8 cellular contexts compared by ENCODE assay signal in genomic region chr13:37109080-37109678, GRCh38. TPM values are rescaled to one million over a fixed set of nuclear protein-coding genes. Genes with fewer than 3 reads are reported as not detected.
DNase-seq lines count a peak whose midpoint lies in the region; ATAC-seq and TF ChIP-seq lines count a peak whose summit lies in the region.

No MANE protein-coding gene starts in this region.

- TF ChIP-seq POLR2A in heart left ventricle (IDR thresholded peaks at IDR 0.05): no peak

- no peaks in the 10 kb centered on the region for H3K4me1 Mint-ChIP-seq in activated naive CD4-positive, alpha-beta T cell treated with anti-CD3 and anti-CD28 coated beads for 36 hours (ENCODE audit: low read depth)

- no peak overlapping the region for H3K27ac ChIP-seq in heart left ventricle

- H3K4me1 ChIP-seq in heart left ventricle: peaks cover 0 to 7% (median 0%) of the 10 kb centered on the region in 12 donors

- CTCF ChIA-PET in activated naive CD4-positive, alpha-beta T cell treated with anti-CD3 and anti-CD28 coated beads for 36 hours (lab: Charles Lee): interaction anchor here (0.6 to 1.3 kb wide), 2 partner anchors 13 to 14 kb away, joined by 3 read pairs; no protein-coding TSS in a partner anchor

- TF ChIP-seq CTCF in heart left ventricle (IDR thresholded peaks at IDR 0.05): peak; percentile 38 to 83 (median 69)

- intact Hi-C loops in heart left ventricle (cut with DNase I) (loop anchor here in 7 of 10 donors (1.0 to 10.0 kb wide), 4 partner anchors 186 to 494 kb away; no protein-coding TSS in a partner anchor), sciatic nerve (cut with DNase I) (loop anchor here (10.0 kb wide), 1 partner anchor 496 kb away; no protein-coding TSS in a partner anchor)
- intact Hi-C loops in activated naive CD4-positive, alpha-beta T cell treated with anti-CD3 and anti-CD28 coated beads for 36 hours (cut with micrococcal nuclease): loop anchor here (1.0 to 10.0 kb wide), 4 partner anchors 494 to 1806 kb away; no protein-coding TSS in a partner anchor

- no peaks in the 10 kb centered on the region for H3K9me3 ChIP-seq in heart left ventricle

- no peaks in the 10 kb centered on the region for H3K36me3 ChIP-seq in heart left ventricle

- H3K27me3 Mint-ChIP-seq in activated naive CD4-positive, alpha-beta T cell treated with anti-CD3 and anti-CD28 coated beads for 36 hours (ENCODE audit: low read depth): peaks cover 7% of the 10 kb centered on the region

- no peaks in the 10 kb centered on the region for H3K9me3 Mint-ChIP-seq in activated naive CD4-positive, alpha-beta T cell treated with anti-CD3 and anti-CD28 coated beads for 36 hours

- peak; percentile 37 for DNase-seq in COLO668 (lab: John Stamatoyannopoulos, UW; ENCODE audit: unreplicated experiment)
- peak; percentile 26 for DNase-seq in SW480 (ENCODE audit: low spot score)
- DNase-seq in heart left ventricle: no peak
- peak; percentile 26 for DNase-seq in smooth muscle cell of the brain vasculature (ENCODE audit: low read depth, low spot score)
- DNase-seq in sciatic nerve (ENCODE audit: low spot score): no peak
- no peak for DNase-seq in activated naive CD4-positive, alpha-beta T cell treated with anti-CD3 and anti-CD28 coated beads for 36 hours
- no peak for DNase-seq in activated CD4-positive, alpha-beta T cell treated with anti-CD3 and anti-CD28 coated beads, Interleukin-2, amount 50 U/mL, for 1 hour

- H3K27me3 ChIP-seq in heart left ventricle: no peaks in the 10 kb centered on the region

- no peak overlapping the region for H3K4me3 Mint-ChIP-seq in activated naive CD4-positive, alpha-beta T cell treated with anti-CD3 and anti-CD28 coated beads for 36 hours

- no peaks in the 10 kb centered on the region for H3K36me3 Mint-ChIP-seq in activated naive CD4-positive, alpha-beta T cell treated with anti-CD3 and anti-CD28 coated beads for 36 hours (ENCODE audit: low read depth)

- 0 to 8% (median 2%) methylated on average over 1 of the region's 1 CpG for WGBS in heart left ventricle, 4 donors

- H3K4me3 ChIP-seq in heart left ventricle: no peak overlapping the region

- ATAC-seq in HG02885 (IDR thresholded peaks at IDR 0.05; ENCODE audit: poor library complexity, unreplicated experiment) (peak; percentile 48), heart left ventricle (peak; percentile 52 to 74 (median 58)), sciatic nerve (no peak)

- H3K27ac Mint-ChIP-seq in activated naive CD4-positive, alpha-beta T cell treated with anti-CD3 and anti-CD28 coated beads for 36 hours: no peak overlapping the region

RNA-seq across cellular contexts. Expression of gene CSNK1A1L, which starts 3.7 kb away (rescaled TPM):
- total RNA-seq in heart left ventricle (not detected), sciatic nerve (not detected)
- polyA plus RNA-seq in heart left ventricle: not detected
- total RNA-seq in activated naive CD4-positive, alpha-beta T cell treated with anti-CD3 and anti-CD28 coated beads for 36 hours: not detected

RNA-seq across cellular contexts. Expression of gene SUPT20H, which starts 49.7 kb away (rescaled TPM):
- total RNA-seq in heart left ventricle (10 to 100 TPM; 19.0 to 32.8 (median 26.5) TPM), sciatic nerve (62.8 TPM)
- polyA plus RNA-seq in heart left ventricle: 10 to 100 TPM; 18.0 to 18.1 TPM
- total RNA-seq in activated naive CD4-positive, alpha-beta T cell treated with anti-CD3 and anti-CD28 coated beads for 36 hours: 10 to 100 TPM; 51.0 to 57.7 TPM

Comparison
In these comparisons a context has a peak if more than half of its experiments do, and no peak if none do; other contexts are left out.
1. DNase-seq: peak in COLO668 (single experiment), SW480 (single experiment) and smooth muscle cell of the brain vasculature (single experiment); none in heart left ventricle (0 of 5), sciatic nerve (single experiment), activated naive CD4-positive, alpha-beta T cell treated with anti-CD3 and anti-CD28 coated beads for 36 hours (single experiment) and activated CD4-positive, alpha-beta T cell treated with anti-CD3 and anti-CD28 coated beads, Interleukin-2, amount 50 U/mL, for 1 hour (single experiment).